In genomic region chr20:2653511-2654383, GRCh38 we compare ENCODE assay signal across 9 cellular contexts. TPM values are rescaled to one million over a fixed set of nuclear protein-coding genes. Genes with fewer than 3 reads are reported as not detected.
DNase-seq lines count a peak whose midpoint lies in the region; ATAC-seq and TF ChIP-seq lines count a peak whose summit lies in the region.
"Had no signal": no experiment of that assay in that cellular context is flagged by ENCODE, and none has a peak within 500 bp of the region (broad histone marks: within the 10 kb centered on the region; RNA-seq: fewer than 3 reads in every experiment).

No MANE protein-coding gene starts in this region.

- H2AFZ ChIP-seq in SU-DHL-6 (ENCODE audit: low read depth, low read length, severe bottlenecking), result no peak overlapping the region

- peaks cover 24% of the 10 kb centered on the region; the same call in 1 of the 2 replicates for H4K20me1 ChIP-seq in SU-DHL-6 (ENCODE audit: low read depth, low read length)

- DNase-seq in GM12865 (ENCODE audit: low read depth) (no peak), fibroblast of mammary gland (ENCODE audit: low read depth) (peak; percentile 12), gastrocnemius medialis (no peak), NCI-H1092 (lab: John Stamatoyannopoulos, UW) (no peak), glomerular visceral epithelial cell (ENCODE audit: extremely low spot score) (no peak)
- DNase-seq: stimulated activated naive CD4-positive, alpha-beta T cell treated with Interleukin-2 at 50 U/mL for 16 hours had no signal

- H3K36me3 ChIP-seq in SU-DHL-6 (ENCODE audit: low read length), result peaks cover 43% of the 10 kb centered on the region
- H3K36me3 ChIP-seq in gastrocnemius medialis, result peaks cover 0 to 53% of the 10 kb centered on the region in 2 donors

- H3K9me3 ChIP-seq in SU-DHL-6 (ENCODE audit: insufficient read depth, low read length), result no peaks in the 10 kb centered on the region
- no peaks in the 10 kb centered on the region for H3K9me3 ChIP-seq in gastrocnemius medialis

- H3K4me2 ChIP-seq in SU-DHL-6 (ENCODE audit: low read depth, low read length, poor library complexity, severe bottlenecking), result peak overlapping the region; percentile 96

- H3K9ac ChIP-seq in SU-DHL-6 (ENCODE audit: low read length), result peak overlapping the region; percentile 96

- H3K27me3 ChIP-seq in SU-DHL-6 (ENCODE audit: low read length) (no peaks in the 10 kb centered on the region), gastrocnemius medialis (no peaks in the 10 kb centered on the region)

- in situ Hi-C loops in gastrocnemius medialis (cut with MboI; ENCODE audit: low sequenced_read_pairs in 4 of 4), result loop anchor here in 2 of 4 donors (10.0 to 25.0 kb wide), 2 partner anchors 139 to 209 kb away; partner anchors contain the start of gene PTPRA (in 1 of the 2)

- TF ChIP-seq POLR2A in gastrocnemius medialis (IDR thresholded peaks at IDR 0.05), result no peak

- peaks cover 80% of the 10 kb centered on the region for H3F3A ChIP-seq in SU-DHL-6 (ENCODE audit: insufficient read depth)

- ATAC-seq in gastrocnemius medialis (no peak), HG03442 (IDR thresholded peaks at IDR 0.05; ENCODE audit: unreplicated experiment) (no peak), HG02798 (IDR thresholded peaks at IDR 0.05; ENCODE audit: poor library complexity, unreplicated experiment) (no peak)

- peaks cover 17 to 21% of the 10 kb centered on the region in 2 donors for H3K4me1 ChIP-seq in gastrocnemius medialis

- peaks cover 33% of the 10 kb centered on the region for H3K79me2 ChIP-seq in SU-DHL-6 (ENCODE audit: insufficient read depth, low read length)

- intact Hi-C loops in gastrocnemius medialis (cut with DNase I; ENCODE audit: low total_unique reads), result loop anchor here (2.0 to 10.0 kb wide), 4 partner anchors 183 to 551 kb away; partner anchors contain the start of genes PCED1A, PTPRA, SNRPB and STK35

- H3K9me2 ChIP-seq in SU-DHL-6 (replicated peaks; ENCODE audit: insufficient read depth, low read length), result no peaks in the 10 kb centered on the region

- H3K4me3 ChIP-seq in GM12865 (ENCODE audit: low read depth, low read length), result peak overlapping the region; percentile 100
- H3K4me3 ChIP-seq in SU-DHL-6 (ENCODE audit: insufficient read depth, low read length, poor library complexity, severe bottlenecking), result peak overlapping the region; percentile 96
- peak overlapping the region; percentile 100 for H3K4me3 ChIP-seq in fibroblast of mammary gland (ENCODE audit: control insufficient read depth, low read depth, low read length)
- H3K4me3 ChIP-seq in gastrocnemius medialis, result peak overlapping the region; percentile 84 to 96 (median 90)

- peak overlapping the region; percentile 93 for H3K27ac ChIP-seq in SU-DHL-6 (ENCODE audit: low read depth, low read length)
- H3K27ac ChIP-seq in gastrocnemius medialis, result peak overlapping the region; percentile 91 to 97 (median 94)

- TF ChIP-seq CTCF in GM12865 (IDR thresholded peaks at IDR 0.05; ENCODE audit: insufficient read depth, low read depth, low read length, missing control alignments), result no peak
- no peak for TF ChIP-seq CTCF in SU-DHL-6 (IDR thresholded peaks at IDR 0.05; ENCODE audit: insufficient read depth, low read length, poor library complexity, severe bottlenecking)
- no peak for TF ChIP-seq CTCF in fibroblast of mammary gland (conservative IDR thresholded peaks at IDR 0.05; ENCODE audit: control insufficient read depth, insufficient read depth, low read depth, low read length)
- TF ChIP-seq CTCF in gastrocnemius medialis (IDR thresholded peaks at IDR 0.05 in 4 of 5, conservative IDR thresholded peaks at IDR 0.05 in 1 of 5), result no peak

RNA-seq across cellular contexts. Expression of gene NOP56, which starts 1.3 kb away (rescaled TPM):
- 10 to 100 TPM; 40.7 to 71.0 (median 54.9) TPM for total RNA-seq in gastrocnemius medialis

RNA-seq across cellular contexts. Expression of gene IDH3B, which starts 10.3 kb away (rescaled TPM):
- total RNA-seq in gastrocnemius medialis, result 100 to 1,000 TPM in 3 of 4 donors, 10 to 100 TPM in 1; 95.5 to 176 (median 136) TPM

RNA-seq across cellular contexts. Expression of gene EBF4, which starts 38.8 kb away (rescaled TPM):
- 1 to 10 TPM in 2 of 4 donors, under 1 TPM in 1, not detected in 1; 0.36 to 1.5 (median 1.1) TPM for total RNA-seq in gastrocnemius medialis
